ENCODE assay signal across 11 cellular contexts in the genomic region with DNA sequence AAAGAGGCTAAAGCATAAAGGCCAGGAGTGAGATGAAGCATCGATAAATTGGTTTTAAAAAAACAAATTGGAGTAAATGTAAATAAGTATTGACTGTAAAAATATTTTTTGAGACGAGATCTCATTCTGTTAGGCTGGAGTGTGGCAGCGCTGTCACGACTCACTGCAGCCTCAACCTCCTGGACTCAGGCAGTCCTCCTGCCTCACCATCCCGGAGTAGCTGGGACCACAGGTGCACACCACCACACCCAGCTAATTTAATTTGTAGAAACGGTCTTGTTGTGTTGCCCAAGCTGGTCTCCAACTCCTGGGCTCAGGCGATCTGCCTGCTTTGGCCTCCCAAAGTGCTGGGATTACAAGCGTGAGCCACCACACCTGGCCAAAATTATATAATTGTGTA. TPM values are rescaled to one million over a fixed set of nuclear protein-coding genes. Genes with fewer than 3 reads are reported as not detected.
A peak's percentile ranks its signal among the peaks of the same experiment; 100 is the strongest.
DNase-seq lines count a peak whose midpoint lies in the region; ATAC-seq and TF ChIP-seq lines count a peak whose summit lies in the region.
"Had no signal": no experiment of that assay in that cellular context is flagged by ENCODE, and none has a peak within 500 bp of the region (broad histone marks: within the 10 kb centered on the region; RNA-seq: fewer than 3 reads in every experiment).

No MANE protein-coding gene starts in this region.

- H3K4me1 Mint-ChIP-seq in activated naive CD4-positive, alpha-beta T cell treated with anti-CD3 and anti-CD28 coated beads, Interleukin-2, amount 50 U/mL, for 24 hours: peaks cover 77% of the 10 kb centered on the region
- peaks cover 60% of the 10 kb centered on the region for H3K4me1 Mint-ChIP-seq in central memory CD8-positive, alpha-beta T cell
- H3K4me1 Mint-ChIP-seq in mesothelial cell of epicardium: peaks cover 15% of the 10 kb centered on the region

- TF ChIP-seq CTCF in mesothelial cell of epicardium (IDR thresholded peaks at IDR 0.05; ENCODE audit: unreplicated experiment): no peak

- H3K4me3 Mint-ChIP-seq in activated naive CD4-positive, alpha-beta T cell treated with anti-CD3 and anti-CD28 coated beads, Interleukin-2, amount 50 U/mL, for 24 hours: no peak overlapping the region
- H3K4me3 Mint-ChIP-seq in central memory CD8-positive, alpha-beta T cell: no peak overlapping the region
- H3K4me3 Mint-ChIP-seq in mesothelial cell of epicardium: no peak overlapping the region
- H3K4me3 Mint-ChIP-seq: type B pancreatic cell had no signal

- H3K36me3 Mint-ChIP-seq in activated naive CD4-positive, alpha-beta T cell treated with anti-CD3 and anti-CD28 coated beads, Interleukin-2, amount 50 U/mL, for 24 hours: peaks cover 24% of the 10 kb centered on the region
- peaks cover 23% of the 10 kb centered on the region for H3K36me3 Mint-ChIP-seq in central memory CD8-positive, alpha-beta T cell (ENCODE audit: insufficient read depth)
- H3K36me3 Mint-ChIP-seq in mesothelial cell of epicardium: peaks cover 1% of the 10 kb centered on the region

- peaks cover 15% of the 10 kb centered on the region for H3K9me3 Mint-ChIP-seq in activated naive CD4-positive, alpha-beta T cell treated with anti-CD3 and anti-CD28 coated beads, Interleukin-2, amount 50 U/mL, for 24 hours
- H3K9me3 Mint-ChIP-seq in central memory CD8-positive, alpha-beta T cell: no peaks in the 10 kb centered on the region
- H3K9me3 Mint-ChIP-seq in mesothelial cell of epicardium: no peaks in the 10 kb centered on the region
- H3K9me3 Mint-ChIP-seq: type B pancreatic cell had no signal

- DNase-seq in activated naive CD4-positive, alpha-beta T cell (lab: John Stamatoyannopoulos, UW): no peak
- DNase-seq in NAMALWA (ENCODE audit: low spot score) (peak; percentile 55), OCI-M2 (lab: John Stamatoyannopoulos, UW; ENCODE audit: unreplicated experiment) (no peak), mesothelial cell of epicardium (ENCODE audit: low spot score in 2 of 2, unreplicated experiment in 2 of 2) (no peak)
- DNase-seq in central memory CD8-positive, alpha-beta T cell (ENCODE audit: low spot score in 2 of 2): no peak
- peak; percentile 44 for DNase-seq in stimulated activated CD8-positive, alpha-beta memory T cell treated with anti-CD3 and anti-CD28 coated beads, Interleukin-4, amount 100 ng/mL, for 48 hours
- DNase-seq: activated CD4-positive, alpha-beta T cell treated with anti-CD3 and anti-CD28 coated beads for 4 hours; MG63 had no signal

- H3K27me3 Mint-ChIP-seq in activated naive CD4-positive, alpha-beta T cell treated with anti-CD3 and anti-CD28 coated beads, Interleukin-2, amount 50 U/mL, for 24 hours: no peaks in the 10 kb centered on the region
- no peaks in the 10 kb centered on the region for H3K27me3 Mint-ChIP-seq in central memory CD8-positive, alpha-beta T cell
- H3K27me3 Mint-ChIP-seq in mesothelial cell of epicardium (ENCODE audit: low read depth): no peaks in the 10 kb centered on the region
- H3K27me3 Mint-ChIP-seq: type B pancreatic cell had no signal

- ATAC-seq in central memory CD8-positive, alpha-beta T cell (replicated peaks; ENCODE audit: extremely low read depth, poor library complexity, severe bottlenecking): no peak
- ATAC-seq in HG03159 (IDR thresholded peaks at IDR 0.05; ENCODE audit: unreplicated experiment): no peak

- peak overlapping the region; percentile 12 for H3K27ac Mint-ChIP-seq in activated naive CD4-positive, alpha-beta T cell treated with anti-CD3 and anti-CD28 coated beads, Interleukin-2, amount 50 U/mL, for 24 hours
- peak overlapping the region; percentile 65 for H3K27ac Mint-ChIP-seq in central memory CD8-positive, alpha-beta T cell (ENCODE audit: low read depth)
- H3K27ac Mint-ChIP-seq in mesothelial cell of epicardium: no peak overlapping the region

RNA-seq across cellular contexts. Expression of gene HNRNPA2B1, which starts 17.8 kb away (rescaled TPM):
- total RNA-seq in mesothelial cell of epicardium: 693 to 723 TPM (median 708 TPM) in 3 replicates

RNA-seq across cellular contexts. Expression of gene CBX3, which starts 18.8 kb away (rescaled TPM):
- 217 to 225 TPM (median 224 TPM) in 3 replicates for total RNA-seq in mesothelial cell of epicardium

RNA-seq across cellular contexts. Expression of gene NFE2L3, which starts 30.7 kb away (rescaled TPM):
- total RNA-seq in mesothelial cell of epicardium: 11.8 to 12.9 TPM (median 12.3 TPM) in 3 replicates

Comparison
In these comparisons a context has a peak if more than half of its experiments do, and no peak if none do; other contexts are left out.
1. DNase-seq: peak in NAMALWA (single experiment) and stimulated activated CD8-positive, alpha-beta memory T cell treated with anti-CD3 and anti-CD28 coated beads, Interleukin-4, amount 100 ng/mL, for 48 hours (single experiment); none in activated naive CD4-positive, alpha-beta T cell (0 of 4), central memory CD8-positive, alpha-beta T cell (0 of 2), OCI-M2 (single experiment) and mesothelial cell of epicardium (0 of 2).